Comparison of ENCODE assay signal across 8 cellular contexts in genomic region chr11:74493816-74494630, GRCh38. TPM values are rescaled to one million over a fixed set of nuclear protein-coding genes. Genes with fewer than 3 reads are reported as not detected.
DNase-seq lines count a peak whose midpoint lies in the region; ATAC-seq and TF ChIP-seq lines count a peak whose summit lies in the region.

No MANE protein-coding gene starts in this region.

- no peaks in the 10 kb centered on the region for H3K36me3 ChIP-seq in thymus (ENCODE audit: control insufficient read depth, insufficient read depth)

- TF ChIP-seq EP300 in Ishikawa (IDR thresholded peaks at IDR 0.05; ENCODE audit: borderline replicate concordance), result no peak

- no peaks in the 10 kb centered on the region for H3K4me1 ChIP-seq in thymus (ENCODE audit: control insufficient read depth, insufficient read depth, low read length)

- ATAC-seq in left colon, result peak; percentile 8

- peak overlapping the region; percentile 82 for H3K4me3 ChIP-seq in thymus (ENCODE audit: low read length)

- TF ChIP-seq RAD21 in Ishikawa (IDR thresholded peaks at IDR 0.05; ENCODE audit: low read depth), result no peak

- H3K9me3 ChIP-seq in thymus (ENCODE audit: control insufficient read depth), result no peaks in the 10 kb centered on the region

- H3K27me3 ChIP-seq in thymus (ENCODE audit: control insufficient read depth, insufficient read depth), result no peaks in the 10 kb centered on the region

- intact Hi-C loops in left colon (cut with DNase I, micrococcal nuclease), result no loop called here
- intact Hi-C loops in posterior cingulate gyrus (cut with DNase I), result loop anchor here (2.0 kb wide), 1 partner anchor 99 kb away; the partner anchor contains the start of gene POLD3

- H3K27ac ChIP-seq in thymus (ENCODE audit: low read depth), result peak overlapping the region; percentile 99

- WGBS in thymus, result 15% methylated on average over 12 of the region's 12 CpGs

- DNase-seq in DMS53 treated with DMSO at 0.1 percent for 48 hours (lab: John Stamatoyannopoulos, UW; ENCODE audit: unreplicated experiment) (peak; percentile 80), amniotic stem cell (lab: John Stamatoyannopoulos, UW) (peak; percentile 56), left colon (no peak), GDM1 (lab: John Stamatoyannopoulos, UW) (no peak), ureter (ENCODE audit: low spot score) (no peak), posterior cingulate gyrus (no peak)

TF ChIP-seq in Ishikawa, 13 proteins besides CTCF, POLR2A, EP300 and RAD21:
- no peak for TF ChIP-seq EGR1 (IDR thresholded peaks at IDR 0.05)
- 0 out of 2 replicates have a peak, but pooled peaks have one; percentile 12 for TF ChIP-seq TCF12 (IDR thresholded peaks at IDR 0.05; ENCODE audit: low read depth)
- no peak for TF ChIP-seq ZBTB7A (IDR thresholded peaks at IDR 0.05; ENCODE audit: low read depth)
TF ChIP-seq in Ishikawa: peak in this region for 1.

RNA-seq across cellular contexts. Expression of gene LIPT2, which starts 0.5 kb away (rescaled TPM):
- total RNA-seq in left colon (1 to 10 TPM; 2.5 to 3.4 TPM), ureter (7.4 TPM)
- polyA plus RNA-seq in thymus, result 2.3 TPM

RNA-seq across cellular contexts. Expression of gene KCNE3, which starts 26.7 kb away (rescaled TPM):
- 10 to 100 TPM; 18.8 to 37.7 TPM for total RNA-seq in left colon
- 2.1 TPM for polyA plus RNA-seq in thymus
- 5.9 TPM for total RNA-seq in ureter

Comparison
In these comparisons a context has a peak if more than half of its experiments do, and no peak if none do; other contexts are left out.
1. DNase-seq: peak in DMS53 treated with DMSO at 0.1 percent for 48 hours (single experiment) and amniotic stem cell (single experiment); none in left colon (0 of 2), GDM1 (single experiment), ureter (single experiment) and posterior cingulate gyrus (0 of 10).